1 cellular context compared by ENCODE assay signal in the genomic region with DNA sequence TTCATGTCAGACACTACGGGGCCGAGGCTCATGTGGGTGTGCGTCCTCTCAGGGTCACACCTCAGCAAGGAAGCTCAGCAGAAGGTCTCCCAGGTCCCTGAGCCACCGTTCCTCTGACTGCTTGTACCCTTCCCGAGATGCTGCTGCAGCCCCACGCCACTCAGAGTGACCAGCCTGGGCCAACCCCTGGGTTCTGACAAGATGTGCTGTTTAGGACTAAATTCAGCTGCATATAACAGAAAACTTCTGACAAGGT.
TF ChIP-seq lines count a peak whose summit lies in the region.

No MANE protein-coding gene starts in this region.

TF ChIP-seq in H1, 55 proteins besides CTCF, POLR2A, EP300 and RAD21:
- TF ChIP-seq GTF2F1 (IDR thresholded peaks at IDR 0.05; ENCODE audit: borderline replicate concordance, low read depth, low read length) (no peak), NANOG (IDR thresholded peaks at IDR 0.05; ENCODE audit: insufficient read depth, low read depth, low read length, poor library complexity, severe bottlenecking) (no peak), KDM4A (IDR thresholded peaks at IDR 0.05; ENCODE audit: low read depth, low read length, severe bottlenecking) (no peak), GABPA (IDR thresholded peaks at IDR 0.05; ENCODE audit: borderline replicate concordance, insufficient read depth, low read length) (no peak), RXRA (IDR thresholded peaks at IDR 0.05; ENCODE audit: insufficient read depth, low read depth, low read length) (no peak)
- TF ChIP-seq, protein P1, sequence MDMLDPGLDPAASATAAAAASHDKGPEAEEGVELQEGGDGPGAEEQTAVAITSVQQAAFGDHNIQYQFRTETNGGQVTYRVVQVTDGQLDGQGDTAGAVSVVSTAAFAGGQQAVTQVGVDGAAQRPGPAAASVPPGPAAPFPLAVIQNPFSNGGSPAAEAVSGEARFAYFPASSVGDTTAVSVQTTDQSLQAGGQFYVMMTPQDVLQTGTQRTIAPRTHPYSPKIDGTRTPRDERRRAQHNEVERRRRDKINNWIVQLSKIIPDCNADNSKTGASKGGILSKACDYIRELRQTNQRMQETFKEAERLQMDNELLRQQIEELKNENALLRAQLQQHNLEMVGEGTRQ (IDR thresholded peaks at IDR 0.05; ENCODE audit: low read length): no peak
